31 cellular contexts compared by ENCODE assay signal in genomic region chr14:38201137-38201828, GRCh38. TPM values are rescaled to one million over a fixed set of nuclear protein-coding genes. Genes with fewer than 3 reads are reported as not detected.
"Had no signal": no experiment of that assay in that cellular context is flagged by ENCODE, and none has a peak within 500 bp of the region (broad histone marks: within the 10 kb centered on the region; RNA-seq: fewer than 3 reads in every experiment).

No MANE protein-coding gene starts in this region.

- H3K9me3 ChIP-seq: pancreas, thyroid gland, upper lobe of right lung had no signal

- H3K4me1 Mint-ChIP-seq: activated CD4-positive, alpha-beta T cell treated with anti-CD3 and anti-CD28 coated beads, Interleukin-2, amount 10 ng/mL, durations not matched to agents 7 days and 5 days; activated CD8-positive, alpha-beta memory T cell treated with anti-CD3 and anti-CD28 coated beads, Interleukin-2, amount 10 ng/mL, durations not matched to agents 7 days and 5 days; brain had no signal

- H3K36me3 ChIP-seq: pancreas, right atrium auricular region, thyroid gland, upper lobe of right lung had no signal

- H3K4me1 ChIP-seq: pancreas, psoas muscle, right atrium auricular region, thyroid gland, upper lobe of right lung had no signal

- H3K36me3 Mint-ChIP-seq: activated CD8-positive, alpha-beta memory T cell treated with anti-CD3 and anti-CD28 coated beads, Interleukin-2, amount 10 ng/mL, durations not matched to agents 7 days and 5 days; brain; immature natural killer cell had no signal

- H3K4me3 Mint-ChIP-seq: activated CD4-positive, alpha-beta T cell treated with anti-CD3 and anti-CD28 coated beads, Interleukin-2, amount 10 ng/mL, durations not matched to agents 7 days and 5 days; activated CD8-positive, alpha-beta memory T cell treated with anti-CD3 and anti-CD28 coated beads, Interleukin-2, amount 10 ng/mL, durations not matched to agents 7 days and 5 days; activated CD8-positive, alpha-beta T cell treated with anti-CD3 and anti-CD28 coated beads for 36 hours; activated T-helper 1 cell treated with anti-CD3 and anti-CD28 coated beads, Interleukin-12 subunit alpha, Interleukin-12 subunit beta, Interleukin-2, Interleukin-4 antibody, amounts not matched to agents 30 ng/mL and 10 ng/mL and 1 ng/mL, durations not matched to agents 14 hours and 24 hours and 36 hours; brain; dendritic cell treated with granulocyte-macrophage colony-stimulating factor and Interleukin-4, amounts not matched to agents 40 ng/mL and 50 ng/mL, for 4 days; immature natural killer cell; natural killer cell; T-helper 2 cell treated with Interferon-gamma antibody and Interleukin-4, amounts not matched to agents 5 μg/mL and 100 μg/mL, for 36 hours had no signal

- ATAC-seq: activated CD8-positive, alpha-beta memory T cell treated with anti-CD3 and anti-CD28 coated beads, Interleukin-2, amount 10 ng/mL, durations not matched to agents 7 days and 5 days; activated CD8-positive, alpha-beta T cell treated with anti-CD3 and anti-CD28 coated beads for 36 hours; left ventricle myocardium superior; natural killer cell; pancreas; psoas muscle; stimulated activated naive CD8-positive, alpha-beta T cell treated with anti-CD3 and anti-CD28 coated beads, Interleukin-15, Interleukin-2, amounts not matched to agents 100 U/mL and 50 U/mL, for 24 hours; upper lobe of right lung had no signal

- H3K9me3 Mint-ChIP-seq: activated CD4-positive, alpha-beta T cell treated with anti-CD3 and anti-CD28 coated beads, Interleukin-2, amount 10 ng/mL, durations not matched to agents 7 days and 5 days; activated CD8-positive, alpha-beta T cell treated with anti-CD3 and anti-CD28 coated beads for 36 hours; activated T-helper 1 cell treated with anti-CD3 and anti-CD28 coated beads, Interleukin-12 subunit alpha, Interleukin-12 subunit beta, Interleukin-2, Interleukin-4 antibody, amounts not matched to agents 30 ng/mL and 10 ng/mL and 1 ng/mL, durations not matched to agents 14 hours and 24 hours and 36 hours; dendritic cell treated with granulocyte-macrophage colony-stimulating factor and Interleukin-4, amounts not matched to agents 40 ng/mL and 50 ng/mL, for 4 days; T-helper 2 cell treated with Interferon-gamma antibody and Interleukin-4, amounts not matched to agents 5 μg/mL and 100 μg/mL, for 36 hours had no signal

- H3K27me3 ChIP-seq: pancreas, right atrium auricular region, thyroid gland, upper lobe of right lung had no signal

- H3K27ac Mint-ChIP-seq: activated CD4-positive, alpha-beta T cell treated with anti-CD3 and anti-CD28 coated beads, Interleukin-2, amount 10 ng/mL, durations not matched to agents 7 days and 5 days; activated CD8-positive, alpha-beta memory T cell treated with anti-CD3 and anti-CD28 coated beads, Interleukin-2, amount 10 ng/mL, durations not matched to agents 7 days and 5 days; activated CD8-positive, alpha-beta T cell treated with anti-CD3 and anti-CD28 coated beads for 36 hours; activated T-helper 1 cell treated with anti-CD3 and anti-CD28 coated beads, Interleukin-12 subunit alpha, Interleukin-12 subunit beta, Interleukin-2, Interleukin-4 antibody, amounts not matched to agents 30 ng/mL and 10 ng/mL and 1 ng/mL, durations not matched to agents 14 hours and 24 hours and 36 hours; brain; dendritic cell treated with granulocyte-macrophage colony-stimulating factor and Interleukin-4, amounts not matched to agents 40 ng/mL and 50 ng/mL, for 4 days; immature natural killer cell; natural killer cell; T-helper 2 cell treated with Interferon-gamma antibody and Interleukin-4, amounts not matched to agents 5 μg/mL and 100 μg/mL, for 36 hours had no signal

- H3K4me3 ChIP-seq: pancreas, psoas muscle, right atrium auricular region, thyroid gland, upper lobe of right lung had no signal

- DNase-seq: activated CD4-positive, alpha-beta T cell treated with anti-CD3 and anti-CD28 coated beads, Interleukin-2, amount 10 ng/mL, durations not matched to agents 7 days and 5 days; activated CD4-positive, CD25-positive, alpha-beta regulatory T cell treated with anti-CD3 and anti-CD28 coated beads, Interleukin-2, amount 50 U/mL, for 72 hours; activated CD8-positive, alpha-beta memory T cell treated with anti-CD3 and anti-CD28 coated beads, Interleukin-2, amount 10 ng/mL, durations not matched to agents 7 days and 5 days; activated CD8-positive, alpha-beta T cell treated with anti-CD3 and anti-CD28 coated beads for 36 hours; activated gamma-delta T cell; activated naive CD4-positive, alpha-beta T cell treated with anti-CD3 and anti-CD28 coated beads, Interleukin-2, amount 50 U/mL, for 16 hours; activated T-cell treated with anti-CD3 and anti-CD28 coated beads for 4 hours; aorta; effector CD4-positive, alpha-beta T cell; erythroblast; foreskin melanocyte; immature natural killer cell; kidney glomerular epithelial cell; left ventricle myocardium superior; midbrain; natural killer cell; pancreas; psoas muscle; stimulated activated CD4-positive, alpha-beta T cell treated with anti-CD3 and anti-CD28 coated beads, Interleukin-12 subunit alpha, Interleukin-12 subunit beta, amount 100 ng/mL, for 4 hours; stimulated activated CD4-positive, alpha-beta T cell treated with anti-CD3 and anti-CD28 coated beads, Interleukin-4, amount 100 ng/mL, for 4 hours; stimulated activated naive CD8-positive, alpha-beta T cell treated with anti-CD3 and anti-CD28 coated beads, Interleukin-15, Interleukin-2, amounts not matched to agents 100 U/mL and 50 U/mL, for 24 hours; substantia nigra; thyroid gland; upper lobe of right lung had no signal

- H3K27ac ChIP-seq: pancreas, psoas muscle, right atrium auricular region, thyroid gland, upper lobe of right lung, VCaP had no signal

RNA-seq across cellular contexts. Expression of gene SSTR1, which starts 6.4 kb away (rescaled TPM):
- total RNA-seq: activated CD4-positive, alpha-beta T cell treated with anti-CD3 and anti-CD28 coated beads, Interleukin-2, amount 10 ng/mL, durations not matched to agents 7 days and 5 days; activated CD8-positive, alpha-beta memory T cell treated with anti-CD3 and anti-CD28 coated beads, Interleukin-2, amount 10 ng/mL, durations not matched to agents 7 days and 5 days; activated CD8-positive, alpha-beta T cell treated with anti-CD3 and anti-CD28 coated beads for 36 hours; activated T-helper 1 cell treated with anti-CD3 and anti-CD28 coated beads, Interleukin-12 subunit alpha, Interleukin-12 subunit beta, Interleukin-2, Interleukin-4 antibody, amounts not matched to agents 30 ng/mL and 10 ng/mL and 1 ng/mL, durations not matched to agents 14 hours and 24 hours and 36 hours; chondrocyte; natural killer cell had no signal
- polyA plus RNA-seq: immature natural killer cell had no signal

RNA-seq across cellular contexts. Expression of gene CLEC14A, which starts 54.6 kb away (rescaled TPM):
- total RNA-seq: activated CD4-positive, alpha-beta T cell treated with anti-CD3 and anti-CD28 coated beads, Interleukin-2, amount 10 ng/mL, durations not matched to agents 7 days and 5 days; activated CD8-positive, alpha-beta memory T cell treated with anti-CD3 and anti-CD28 coated beads, Interleukin-2, amount 10 ng/mL, durations not matched to agents 7 days and 5 days; activated CD8-positive, alpha-beta T cell treated with anti-CD3 and anti-CD28 coated beads for 36 hours; activated T-helper 1 cell treated with anti-CD3 and anti-CD28 coated beads, Interleukin-12 subunit alpha, Interleukin-12 subunit beta, Interleukin-2, Interleukin-4 antibody, amounts not matched to agents 30 ng/mL and 10 ng/mL and 1 ng/mL, durations not matched to agents 14 hours and 24 hours and 36 hours; chondrocyte; natural killer cell had no signal
- polyA plus RNA-seq: immature natural killer cell had no signal
